Comparison of ENCODE assay signal across 10 cellular contexts in the genomic region with DNA sequence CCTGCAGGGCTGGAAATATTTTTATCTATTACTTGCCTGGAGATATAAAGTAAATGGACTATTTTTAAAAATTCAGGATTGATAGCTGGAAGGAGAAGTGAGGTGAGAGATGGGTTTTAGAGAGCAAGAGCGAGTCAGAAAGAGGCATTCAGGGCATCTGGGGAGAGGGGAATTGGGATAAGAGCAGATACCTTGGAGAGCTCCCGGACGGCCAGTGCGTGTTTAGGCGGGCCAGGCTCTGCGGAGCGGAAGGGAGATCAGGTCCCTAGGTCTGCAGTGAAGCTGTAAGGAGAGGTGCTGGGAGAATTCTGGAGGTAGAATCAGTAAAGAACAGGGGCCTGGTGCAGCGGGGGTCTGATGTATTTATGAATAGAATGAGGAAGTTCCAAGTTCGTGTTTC. TPM values are rescaled to one million over a fixed set of nuclear protein-coding genes. Genes with fewer than 3 reads are reported as not detected.
DNase-seq lines count a peak whose midpoint lies in the region; ATAC-seq and TF ChIP-seq lines count a peak whose summit lies in the region.
"Had no signal": no experiment of that assay in that cellular context is flagged by ENCODE, and none has a peak within 500 bp of the region (broad histone marks: within the 10 kb centered on the region; RNA-seq: fewer than 3 reads in every experiment).

No MANE protein-coding gene starts in this region.

- no peak overlapping the region for H3K4me3 Mint-ChIP-seq in activated T-cell treated with anti-CD3 and anti-CD28 coated beads, Interleukin-2, amount 50 U/mL, for 24 hours
- H3K4me3 Mint-ChIP-seq in activated T-cell treated with anti-CD3 and anti-CD28 coated beads, Interleukin-2, amount 50 U/mL, for 4 hours: no peak overlapping the region
- H3K4me3 Mint-ChIP-seq in activated B cell treated with CpG ODN at 0.5 μM for 24 hours (peak overlapping the region; percentile 53), glutamatergic neuron (ENCODE audit: unreplicated experiment) (no peak overlapping the region)
- peak overlapping the region in 1 of 2 donors; percentile 15 for H3K4me3 Mint-ChIP-seq in stimulated activated naive B cell treated with anti-CD40 and anti-IgM and Interleukin-4, amounts not matched to agents 10 μg/mL and 1 μg/mL and 100 μg/mL, for 72 hours

- H3K27me3 Mint-ChIP-seq in activated T-cell treated with anti-CD3 and anti-CD28 coated beads, Interleukin-2, amount 50 U/mL, for 24 hours: no peaks in the 10 kb centered on the region
- no peaks in the 10 kb centered on the region for H3K27me3 Mint-ChIP-seq in activated T-cell treated with anti-CD3 and anti-CD28 coated beads, Interleukin-2, amount 50 U/mL, for 4 hours (ENCODE audit: low read depth)
- H3K27me3 Mint-ChIP-seq in activated B cell treated with CpG ODN at 0.5 μM for 24 hours: no peaks in the 10 kb centered on the region
- H3K27me3 Mint-ChIP-seq in glutamatergic neuron (ENCODE audit: unreplicated experiment): peaks cover 4% of the 10 kb centered on the region
- H3K27me3 Mint-ChIP-seq in stimulated activated naive B cell treated with anti-CD40 and anti-IgM and Interleukin-4, amounts not matched to agents 10 μg/mL and 1 μg/mL and 100 μg/mL, for 72 hours: no peaks in the 10 kb centered on the region

- peak; percentile 19 for DNase-seq in activated T-cell treated with anti-CD3 and anti-CD28 coated beads, Interleukin-2, amount 50 U/mL, for 24 hours
- no peak for DNase-seq in activated T-cell treated with anti-CD3 and anti-CD28 coated beads, Interleukin-2, amount 50 U/mL, for 4 hours
- DNase-seq in activated B cell treated with CpG ODN at 0.5 μM for 24 hours: no peak
- DNase-seq in glutamatergic neuron: no peak
- no peak for DNase-seq in stimulated activated naive B cell treated with anti-CD40 and anti-IgM and Interleukin-4, amounts not matched to agents 10 μg/mL and 1 μg/mL and 100 μg/mL, for 72 hours
- DNase-seq in activated CD8-positive, alpha-beta memory T cell treated with anti-CD3 and anti-CD28 coated beads, Interleukin-2, amount 50 U/mL, for 4 hours: no peak
- DNase-seq in ureter (ENCODE audit: low spot score): no peak
- no peak for DNase-seq in RPMI8226
- DNase-seq: activated CD4-positive, alpha-beta T cell treated with anti-CD3 and anti-CD28 coated beads, Interleukin-2, amount 50 U/mL, for 48 hours; effector memory CD4-positive, alpha-beta T cell had no signal

- CTCF ChIA-PET in activated B cell treated with CpG ODN at 0.5 μM for 24 hours (lab: Charles Lee): interaction anchor here (1.3 to 6.3 kb wide), 4 partner anchors 13 to 73 kb away, joined by 3 to 48 read pairs (median 8); a partner anchor contains a TSS

- POLR2A ChIA-PET in activated B cell treated with CpG ODN at 0.5 μM for 24 hours (lab: Charles Lee): interaction anchor here (0.8 to 16.2 kb wide), 7 partner anchors 6 to 70 kb away, joined by 3 to 268 read pairs (median 42); a partner anchor contains a TSS

- ATAC-seq in activated T-cell treated with anti-CD3 and anti-CD28 coated beads, Interleukin-2, amount 50 U/mL, for 4 hours: no peak
- no peak for ATAC-seq in activated B cell treated with CpG ODN at 0.5 μM for 24 hours (ENCODE audit: low read depth)
- ATAC-seq in stimulated activated naive B cell treated with anti-CD40 and anti-IgM and Interleukin-4, amounts not matched to agents 10 μg/mL and 1 μg/mL and 100 μg/mL, for 72 hours (replicated peaks): no peak

- H3K36me3 Mint-ChIP-seq in activated T-cell treated with anti-CD3 and anti-CD28 coated beads, Interleukin-2, amount 50 U/mL, for 24 hours (ENCODE audit: low read depth): peaks cover 84% of the 10 kb centered on the region
- peaks cover 18% of the 10 kb centered on the region for H3K36me3 Mint-ChIP-seq in activated T-cell treated with anti-CD3 and anti-CD28 coated beads, Interleukin-2, amount 50 U/mL, for 4 hours (ENCODE audit: insufficient read depth)
- H3K36me3 Mint-ChIP-seq in activated B cell treated with CpG ODN at 0.5 μM for 24 hours (ENCODE audit: low read depth) (peaks cover 15% of the 10 kb centered on the region), glutamatergic neuron (ENCODE audit: unreplicated experiment) (peaks cover 4% of the 10 kb centered on the region)
- peaks cover 33 to 50% of the 10 kb centered on the region in 2 donors for H3K36me3 Mint-ChIP-seq in stimulated activated naive B cell treated with anti-CD40 and anti-IgM and Interleukin-4, amounts not matched to agents 10 μg/mL and 1 μg/mL and 100 μg/mL, for 72 hours

- intact Hi-C loops in activated B cell treated with CpG ODN at 0.5 μM for 24 hours (cut with micrococcal nuclease): no loop called here

- H3K4me1 Mint-ChIP-seq in activated T-cell treated with anti-CD3 and anti-CD28 coated beads, Interleukin-2, amount 50 U/mL, for 24 hours (ENCODE audit: low read depth): peaks cover 97% of the 10 kb centered on the region
- H3K4me1 Mint-ChIP-seq in activated T-cell treated with anti-CD3 and anti-CD28 coated beads, Interleukin-2, amount 50 U/mL, for 4 hours (ENCODE audit: low read depth): peaks cover 91% of the 10 kb centered on the region
- peaks cover 99% of the 10 kb centered on the region for H3K4me1 Mint-ChIP-seq in activated B cell treated with CpG ODN at 0.5 μM for 24 hours
- H3K4me1 Mint-ChIP-seq in glutamatergic neuron (ENCODE audit: low read depth, unreplicated experiment): peaks cover 28% of the 10 kb centered on the region
- H3K4me1 Mint-ChIP-seq in stimulated activated naive B cell treated with anti-CD40 and anti-IgM and Interleukin-4, amounts not matched to agents 10 μg/mL and 1 μg/mL and 100 μg/mL, for 72 hours: peaks cover 79 to 100% of the 10 kb centered on the region in 2 donors

- TF ChIP-seq CTCF in activated B cell treated with CpG ODN at 0.5 μM for 24 hours (IDR thresholded peaks at IDR 0.05): no peak
- no peak for TF ChIP-seq CTCF in glutamatergic neuron (IDR thresholded peaks at IDR 0.05; ENCODE audit: partially characterized antibody, unreplicated experiment)

- H3K27ac Mint-ChIP-seq in activated T-cell treated with anti-CD3 and anti-CD28 coated beads, Interleukin-2, amount 50 U/mL, for 24 hours: peak overlapping the region; percentile 82
- H3K27ac Mint-ChIP-seq in activated B cell treated with CpG ODN at 0.5 μM for 24 hours (peak overlapping the region; percentile 97), glutamatergic neuron (ENCODE audit: unreplicated experiment) (peak overlapping the region; percentile 14)
- H3K27ac Mint-ChIP-seq in stimulated activated naive B cell treated with anti-CD40 and anti-IgM and Interleukin-4, amounts not matched to agents 10 μg/mL and 1 μg/mL and 100 μg/mL, for 72 hours: peak overlapping the region; percentile 85

- H3K9me3 Mint-ChIP-seq in activated T-cell treated with anti-CD3 and anti-CD28 coated beads, Interleukin-2, amount 50 U/mL, for 24 hours: no peaks in the 10 kb centered on the region
- no peaks in the 10 kb centered on the region for H3K9me3 Mint-ChIP-seq in activated T-cell treated with anti-CD3 and anti-CD28 coated beads, Interleukin-2, amount 50 U/mL, for 4 hours
- H3K9me3 Mint-ChIP-seq in activated B cell treated with CpG ODN at 0.5 μM for 24 hours: no peaks in the 10 kb centered on the region
- H3K9me3 Mint-ChIP-seq in glutamatergic neuron (ENCODE audit: unreplicated experiment): peaks cover 18% of the 10 kb centered on the region
- no peaks in the 10 kb centered on the region for H3K9me3 Mint-ChIP-seq in stimulated activated naive B cell treated with anti-CD40 and anti-IgM and Interleukin-4, amounts not matched to agents 10 μg/mL and 1 μg/mL and 100 μg/mL, for 72 hours

RNA-seq across cellular contexts. Expression of a gene that starts 47.4 kb away (rescaled TPM):
- total RNA-seq in activated T-cell treated with anti-CD3 and anti-CD28 coated beads, Interleukin-2, amount 50 U/mL, for 4 hours: 1 to 10 TPM; 1.3 to 1.9 (median 1.4) TPM
- 0.93 and 1.2 TPM in 2 replicates for total RNA-seq in activated B cell treated with CpG ODN at 0.5 μM for 24 hours
- total RNA-seq in glutamatergic neuron (ENCODE audit: unreplicated experiment): 4.9 TPM
- total RNA-seq in ureter: 1.5 TPM

Comparison
In these comparisons a context has a peak if more than half of its experiments do, and no peak if none do; other contexts are left out.
1. H3K27ac Mint-ChIP-seq: peak in every context shown above with its lines; median percentile 97 in activated B cell treated with CpG ODN at 0.5 μM for 24 hours; 85 in stimulated activated naive B cell treated with anti-CD40 and anti-IgM and Interleukin-4, amounts not matched to agents 10 μg/mL and 1 μg/mL and 100 μg/mL, for 72 hours; 82 in activated T-cell treated with anti-CD3 and anti-CD28 coated beads, Interleukin-2, amount 50 U/mL, for 24 hours; 14 in glutamatergic neuron.